19 cellular contexts compared by ENCODE assay signal in genomic region chr11:117435296-117435695, GRCh38.
DNase-seq lines count a peak whose midpoint lies in the region; ATAC-seq and TF ChIP-seq lines count a peak whose summit lies in the region.
"Had no signal": no experiment of that assay in that cellular context is flagged by ENCODE, and none has a peak within 500 bp of the region (broad histone marks: within the 10 kb centered on the region; RNA-seq: fewer than 3 reads in every experiment).

No MANE protein-coding gene starts in this region.

- H3K36me3 ChIP-seq in spleen (peaks cover 0 to 17% (median 0%) of the 10 kb centered on the region in 6 donors), body of pancreas (replicated peaks in 1 of 2; ENCODE audit: insufficient read depth in 1 of 2, low read depth in 2 of 2) (no peaks in the 10 kb centered on the region), left lung (no peaks in the 10 kb centered on the region)

- H3K27me3 ChIP-seq in spleen (replicated peaks in 1 of 7) (peaks cover 0 to 21% (median 0%) of the 10 kb centered on the region in 7 donors), body of pancreas (no peaks in the 10 kb centered on the region), left lung (no peaks in the 10 kb centered on the region)
- H3K27me3 ChIP-seq: heart left ventricle had no signal

- no peak overlapping the region for H3K4me3 ChIP-seq in Jurkat, Clone E6-1 (ENCODE audit: low read length)
- H3K4me3 ChIP-seq in spleen: no peak overlapping the region
- no peak overlapping the region for H3K4me3 ChIP-seq in body of pancreas
- H3K4me3 ChIP-seq in left lung: no peak overlapping the region
- H3K4me3 ChIP-seq: heart left ventricle had no signal

- H3K27ac ChIP-seq in spleen: no peak overlapping the region
- no peak overlapping the region for H3K27ac ChIP-seq in body of pancreas
- no peak overlapping the region for H3K27ac ChIP-seq in left lung
- H3K27ac ChIP-seq: heart left ventricle had no signal

- TF ChIP-seq CTCF in spleen (IDR thresholded peaks at IDR 0.05 in 8 of 11, conservative IDR thresholded peaks at IDR 0.05 in 3 of 11): no peak
- TF ChIP-seq CTCF in body of pancreas (IDR thresholded peaks at IDR 0.05): no peak
- no peak for TF ChIP-seq CTCF in left lung (IDR thresholded peaks at IDR 0.05)

- ATAC-seq in GM18861 (IDR thresholded peaks at IDR 0.05; ENCODE audit: unreplicated experiment): peak; percentile 59
- ATAC-seq in GM21529 (IDR thresholded peaks at IDR 0.05; ENCODE audit: unreplicated experiment): peak; percentile 75
- ATAC-seq in body of pancreas: no peak
- no peak for ATAC-seq in left lung
- no peak for ATAC-seq in HG02938 (IDR thresholded peaks at IDR 0.05; ENCODE audit: unreplicated experiment)
- ATAC-seq: activated CD4-positive, CD25-positive, alpha-beta regulatory T cell treated with anti-CD3 and anti-CD28 coated beads, Interleukin-2, amount 50 U/mL, for 24 hours; heart left ventricle; left colon had no signal

- intact Hi-C loops in spleen (cut with DNase I; ENCODE audit: low total_unique reads): no loop called here
- intact Hi-C loops in body of pancreas (cut with DNase I): no loop called here
- intact Hi-C loops in left lung (cut with DNase I): no loop called here

- H3K4me1 ChIP-seq in spleen (no peaks in the 10 kb centered on the region), body of pancreas (no peaks in the 10 kb centered on the region), left lung (no peaks in the 10 kb centered on the region)
- H3K4me1 ChIP-seq: heart left ventricle had no signal

- peak; percentile 11 for DNase-seq in Jurkat, Clone E6-1 (ENCODE audit: low read depth, low spot score)
- DNase-seq in spleen (peak; percentile 10), body of pancreas (no peak), left lung (no peak)
- DNase-seq: activated CD4-positive, alpha-beta memory T cell treated with anti-CD3 and anti-CD28 coated beads for 36 hours; CD4-positive, alpha-beta memory T cell; DMS 273 treated with DMSO at 0.1 percent for 48 hours; effector CD4-positive, alpha-beta T cell; heart left ventricle; left colon; NCI-H1694 treated with DMSO at 0.1 percent for 48 hours; NCI-H526; nucleus accumbens; stimulated activated CD8-positive, alpha-beta memory T cell treated with anti-CD3 and anti-CD28 coated beads, Interleukin-4, amount 100 ng/mL, for 48 hours; T-helper 1 cell had no signal

- WGBS in spleen, 5 donors: 18 to 44% (median 34%) methylated on average over 7 of the region's 7 CpGs
- 62 to 76% methylated on average over 7 of the region's 7 CpGs for WGBS in body of pancreas, 2 donors

- H3K9me3 ChIP-seq in spleen (no peaks in the 10 kb centered on the region), body of pancreas (no peaks in the 10 kb centered on the region), left lung (no peaks in the 10 kb centered on the region)
- H3K9me3 ChIP-seq: heart left ventricle had no signal

- no peak for TF ChIP-seq POLR2A in spleen (IDR thresholded peaks at IDR 0.05)
- no peak for TF ChIP-seq POLR2A in body of pancreas (IDR thresholded peaks at IDR 0.05)

Comparison
In these comparisons a context has a peak if more than half of its experiments do, and no peak if none do; other contexts are left out.
1. ATAC-seq: peak in GM18861 (single experiment) and GM21529 (single experiment); none in body of pancreas (single experiment), left lung (single experiment) and HG02938 (single experiment).
2. DNase-seq: peak in Jurkat, Clone E6-1 (single experiment) and spleen (single experiment); none in body of pancreas (0 of 4) and left lung (0 of 2).